36 cellular contexts compared by ENCODE assay signal in genomic region chr19:55935206-55935605, GRCh38. TPM values are rescaled to one million over a fixed set of nuclear protein-coding genes. Genes with fewer than 3 reads are reported as not detected.
DNase-seq lines count a peak whose midpoint lies in the region; ATAC-seq and TF ChIP-seq lines count a peak whose summit lies in the region.
"Had no signal": no experiment of that assay in that cellular context is flagged by ENCODE, and none has a peak within 500 bp of the region (broad histone marks: within the 10 kb centered on the region; RNA-seq: fewer than 3 reads in every experiment).

No MANE protein-coding gene starts in this region.

- no peaks in the 10 kb centered on the region for H3K4me1 Mint-ChIP-seq in osteocyte (ENCODE audit: unreplicated experiment)
- H3K4me1 Mint-ChIP-seq: B cell; CD14-positive monocyte; CD4-positive, alpha-beta memory T cell; CD4-positive, CD25-positive, alpha-beta regulatory T cell; CD8-positive, alpha-beta memory T cell had no signal

- no peak for TF ChIP-seq EP300 in esophagus muscularis mucosa (IDR thresholded peaks at IDR 0.05)

- no peak for ATAC-seq in HG03159 (IDR thresholded peaks at IDR 0.05; ENCODE audit: unreplicated experiment)
- ATAC-seq: A549; CD8-positive, alpha-beta T cell had no signal

- no peaks in the 10 kb centered on the region for H3K27me3 ChIP-seq in esophagus muscularis mucosa
- H3K27me3 ChIP-seq: BLaER1; BLaER1 treated with 17β-estradiol and CSF1 and Interleukin-3, amounts not matched to agents 10 nM and 100 nM had no signal

- DNase-seq in esophagus muscularis mucosa (ENCODE audit: extremely low spot score): peak; percentile 88
- peak; percentile 45 for DNase-seq in mesenteric fat pad (ENCODE audit: low spot score)
- peak; percentile 54 for DNase-seq in osteocyte (ENCODE audit: extremely low spot score, unreplicated experiment)
- DNase-seq in midbrain (lab: John Stamatoyannopoulos, UW): no peak
- no peak for DNase-seq in NCI-H2029 treated with DMSO at 0.1 percent for 48 hours (lab: John Stamatoyannopoulos, UW)
- DNase-seq: 8988T; ACHN; AML-193; BE2C; C1 segment of cervical spinal cord; Caco-2; Calu3; CD4-positive, alpha-beta memory T cell; CD4-positive, alpha-beta T cell; CD4-positive, CD25-positive, alpha-beta regulatory T cell; CD8-positive, alpha-beta memory T cell; CD8-positive, alpha-beta T cell; COR-L47; DMS 273 treated with DMSO at 0.1 percent for 48 hours; DMS153; DMS53; DMS79; DMS79 treated with DMSO at 0.1 percent for 48 hours; DND-41; EL had no signal

- no peak overlapping the region for H3K27ac ChIP-seq in esophagus muscularis mucosa (replicated peaks in 1 of 4)
- H3K27ac ChIP-seq: 22Rv1; A549; BLaER1; BLaER1 treated with 17β-estradiol and CSF1 and Interleukin-3, amounts not matched to agents 10 nM and 100 nM; C4-2B had no signal

- no peak overlapping the region for H3K4me3 Mint-ChIP-seq in osteocyte (ENCODE audit: unreplicated experiment)
- H3K4me3 Mint-ChIP-seq: B cell; CD14-positive monocyte; CD4-positive, alpha-beta memory T cell; CD4-positive, alpha-beta T cell; CD4-positive, CD25-positive, alpha-beta regulatory T cell; CD8-positive, alpha-beta memory T cell; CD8-positive, alpha-beta T cell had no signal

- TF ChIP-seq CTCF in esophagus muscularis mucosa (IDR thresholded peaks at IDR 0.05): no peak
- no peak for TF ChIP-seq CTCF in osteocyte (IDR thresholded peaks at IDR 0.05)

- no peaks in the 10 kb centered on the region for H3K4me1 ChIP-seq in esophagus muscularis mucosa
- H3K4me1 ChIP-seq: A549; BE2C; BLaER1; BLaER1 treated with 17β-estradiol and CSF1 and Interleukin-3, amounts not matched to agents 10 nM and 100 nM; Caco-2 had no signal

- no peaks in the 10 kb centered on the region for H3K27me3 Mint-ChIP-seq in osteocyte (ENCODE audit: unreplicated experiment)
- H3K27me3 Mint-ChIP-seq: CD4-positive, alpha-beta T cell; CD4-positive, CD25-positive, alpha-beta regulatory T cell had no signal

- H3K4me3 ChIP-seq in esophagus muscularis mucosa: no peak overlapping the region
- H3K4me3 ChIP-seq: A549; BLaER1; BLaER1 treated with 17β-estradiol and CSF1 and Interleukin-3, amounts not matched to agents 10 nM and 100 nM had no signal

- WGBS in esophagus muscularis mucosa: 76% methylated on average over 9 of the region's 9 CpGs

- no peaks in the 10 kb centered on the region for H3K36me3 ChIP-seq in esophagus muscularis mucosa
- H3K36me3 ChIP-seq: BE2C; BLaER1; BLaER1 treated with 17β-estradiol and CSF1 and Interleukin-3, amounts not matched to agents 10 nM and 100 nM had no signal

- no peak for TF ChIP-seq POLR2A in esophagus muscularis mucosa (IDR thresholded peaks at IDR 0.05; ENCODE audit: low read depth)

- intact Hi-C loops in esophagus muscularis mucosa (cut with DNase I): no loop called here

- H3K36me3 Mint-ChIP-seq in osteocyte (ENCODE audit: unreplicated experiment): no peaks in the 10 kb centered on the region
- H3K36me3 Mint-ChIP-seq: CD14-positive monocyte; CD4-positive, alpha-beta memory T cell; CD4-positive, CD25-positive, alpha-beta regulatory T cell; CD8-positive, alpha-beta T cell had no signal

- H3K9me3 ChIP-seq in esophagus muscularis mucosa: peaks cover 0 to 4% (median 0%) of the 10 kb centered on the region in 4 donors
- H3K9me3 ChIP-seq: BE2C, BLaER1 had no signal

- no peak overlapping the region for H3K27ac Mint-ChIP-seq in osteocyte (ENCODE audit: unreplicated experiment)
- H3K27ac Mint-ChIP-seq: B cell; CD14-positive monocyte; CD4-positive, alpha-beta memory T cell; CD4-positive, alpha-beta T cell; CD4-positive, CD25-positive, alpha-beta regulatory T cell; CD8-positive, alpha-beta memory T cell; CD8-positive, alpha-beta T cell had no signal

- H3K9me3 Mint-ChIP-seq in osteocyte (ENCODE audit: unreplicated experiment): peaks cover 44% of the 10 kb centered on the region

RNA-seq across cellular contexts. Expression of gene NLRP13, which starts 3.1 kb away (rescaled TPM):
- total RNA-seq in esophagus muscularis mucosa: not detected
- not detected for total RNA-seq in mesenteric fat pad
- total RNA-seq in osteocyte: not detected in 2 replicates
- total RNA-seq: A172; A673; B cell; Caco-2; Calu3; CD4-positive, alpha-beta memory T cell; CD4-positive, alpha-beta T cell; CD4-positive, CD25-positive, alpha-beta regulatory T cell; CD8-positive, alpha-beta memory T cell; CD8-positive, alpha-beta T cell; Daoy had no signal

RNA-seq across cellular contexts. Expression of gene NLRP8, which starts 12.4 kb away (rescaled TPM):
- not detected for total RNA-seq in esophagus muscularis mucosa
- total RNA-seq in mesenteric fat pad: not detected
- not detected in 2 replicates for total RNA-seq in osteocyte
- total RNA-seq: A172; A673; B cell; Caco-2; Calu3; CD4-positive, alpha-beta memory T cell; CD4-positive, alpha-beta T cell; CD4-positive, CD25-positive, alpha-beta regulatory T cell; CD8-positive, alpha-beta memory T cell; CD8-positive, alpha-beta T cell had no signal

RNA-seq across cellular contexts. Expression of gene NLRP5, which starts 51.4 kb away (rescaled TPM):
- not detected for total RNA-seq in esophagus muscularis mucosa
- not detected for total RNA-seq in mesenteric fat pad
- not detected in 2 replicates for total RNA-seq in osteocyte
- total RNA-seq: A673; B cell; Caco-2; Calu3; CD4-positive, alpha-beta memory T cell; CD4-positive, alpha-beta T cell; CD4-positive, CD25-positive, alpha-beta regulatory T cell; CD8-positive, alpha-beta memory T cell; CD8-positive, alpha-beta T cell had no signal

Comparison
In these comparisons a context has a peak if more than half of its experiments do, and no peak if none do; other contexts are left out.
1. DNase-seq: peak in esophagus muscularis mucosa (single experiment), mesenteric fat pad (single experiment) and osteocyte (single experiment); none in midbrain (single experiment) and NCI-H2029 treated with DMSO at 0.1 percent for 48 hours (single experiment).